In genomic region chr10:14926061-14926470, GRCh38 we compare ENCODE assay signal across 19 cellular contexts. TPM values are rescaled to one million over a fixed set of nuclear protein-coding genes. Genes with fewer than 3 reads are reported as not detected.
DNase-seq lines count a peak whose midpoint lies in the region; ATAC-seq and TF ChIP-seq lines count a peak whose summit lies in the region.
"Had no signal": no experiment of that assay in that cellular context is flagged by ENCODE, and none has a peak within 500 bp of the region (broad histone marks: within the 10 kb centered on the region; RNA-seq: fewer than 3 reads in every experiment).

No MANE protein-coding gene starts in this region.

- DNase-seq in MM.1S (peak; percentile 80), right lobe of liver (no peak), prostate gland (ENCODE audit: low spot score) (no peak), KBM-7 (no peak), SHP77 treated with DMSO at 0.1 percent for 48 hours (lab: John Stamatoyannopoulos, UW) (no peak), mucosa of gallbladder (ENCODE audit: low spot score) (no peak)
- DNase-seq: activated CD4-positive, alpha-beta memory T cell treated with anti-CD3 and anti-CD28 coated beads for 36 hours; amygdala; heart right ventricle; kidney glomerular epithelial cell; NK-92 treated with Interleukin-12 subunit alpha and Interleukin-12 subunit beta, amount 100 ng/mL, for 24 hours; SHP77 had no signal

- H3K9me2 ChIP-seq in MM.1S (replicated peaks; ENCODE audit: insufficient read depth, low read length), result no peaks in the 10 kb centered on the region

- H3F3A ChIP-seq in MM.1S (ENCODE audit: insufficient read depth, low read length), result peaks cover 25% of the 10 kb centered on the region

- no peak overlapping the region for H3K4me3 ChIP-seq in MM.1S (ENCODE audit: low read length)
- H3K4me3 ChIP-seq in right lobe of liver, result no peak overlapping the region
- H3K4me3 ChIP-seq in prostate gland, result no peak overlapping the region
- H3K4me3 ChIP-seq: coronary artery, esophagus muscularis mucosa, heart right ventricle, thoracic aorta had no signal

- ATAC-seq in GM18511 (IDR thresholded peaks at IDR 0.05; ENCODE audit: unreplicated experiment) (peak; percentile 20), GM21723 (IDR thresholded peaks at IDR 0.05; ENCODE audit: unreplicated experiment) (peak; percentile 17), right lobe of liver (peak; percentile 50 to 85 (median 75))
- ATAC-seq: HCT116, heart right ventricle had no signal

- no peak overlapping the region for H2AFZ ChIP-seq in MM.1S (ENCODE audit: low read length)
- H2AFZ ChIP-seq: parathyroid adenoma had no signal

- peak overlapping the region; percentile 25; the same call in 1 of the 2 replicates for H3K4me2 ChIP-seq in MM.1S (ENCODE audit: low read depth, low read length)

- intact Hi-C loops in right lobe of liver (cut with DNase I) (no loop called here), prostate gland (cut with DNase I) (no loop called here)

- no peaks in the 10 kb centered on the region for H4K20me1 ChIP-seq in MM.1S (ENCODE audit: insufficient read depth, low read length)

- H3K9me3 ChIP-seq in MM.1S (replicated peaks; ENCODE audit: insufficient read depth, low read length), result no peaks in the 10 kb centered on the region
- H3K9me3 ChIP-seq in right lobe of liver, result no peaks in the 10 kb centered on the region
- H3K9me3 ChIP-seq in prostate gland, result no peaks in the 10 kb centered on the region
- H3K9me3 ChIP-seq: esophagus muscularis mucosa, heart right ventricle, thoracic aorta had no signal

- in situ Hi-C loops in KBM-7 (cut with MboI; ENCODE audit: low pct_unique_long_range_greater_than_20kb, low sequenced_read_pairs), result no loop called here

- peaks cover 51% of the 10 kb centered on the region for H3K79me2 ChIP-seq in MM.1S (ENCODE audit: low read length)
- H3K79me2 ChIP-seq: parathyroid adenoma had no signal

- TF ChIP-seq POLR2A in right lobe of liver (IDR thresholded peaks at IDR 0.05) (no peak), prostate gland (IDR thresholded peaks at IDR 0.05) (no peak)

- H3K27ac ChIP-seq in MM.1S (ENCODE audit: low read length) (peak overlapping the region; percentile 93), right lobe of liver (no peak overlapping the region), prostate gland (no peak overlapping the region)
- H3K27ac ChIP-seq: coronary artery, esophagus muscularis mucosa, heart right ventricle, parathyroid adenoma, thoracic aorta had no signal

- no peaks in the 10 kb centered on the region for H3K27me3 ChIP-seq in MM.1S (replicated peaks; ENCODE audit: insufficient read depth, low read length)
- H3K27me3 ChIP-seq in right lobe of liver, result no peaks in the 10 kb centered on the region
- H3K27me3 ChIP-seq in prostate gland (replicated peaks; ENCODE audit: insufficient read depth), result no peaks in the 10 kb centered on the region
- H3K27me3 ChIP-seq: esophagus muscularis mucosa, heart right ventricle had no signal

- no peak for TF ChIP-seq CTCF in MM.1S (IDR thresholded peaks at IDR 0.05; ENCODE audit: low read length)
- TF ChIP-seq CTCF in right lobe of liver (IDR thresholded peaks at IDR 0.05), result no peak
- no peak for TF ChIP-seq CTCF in prostate gland (IDR thresholded peaks at IDR 0.05)

- H3K36me3 ChIP-seq in MM.1S (replicated peaks; ENCODE audit: insufficient read depth, low read length) (peaks cover 20% of the 10 kb centered on the region), right lobe of liver (peaks cover 0 to 5% (median 0%) of the 10 kb centered on the region in 4 donors), prostate gland (peaks cover 0 to 8% of the 10 kb centered on the region in 2 donors)

- H3K9ac ChIP-seq in MM.1S (ENCODE audit: low read length), result peak overlapping the region; percentile 36
- H3K9ac ChIP-seq: parathyroid adenoma had no signal

- H3K4me1 ChIP-seq in MM.1S (ENCODE audit: low read length) (peaks cover 25% of the 10 kb centered on the region), right lobe of liver (no peaks in the 10 kb centered on the region), prostate gland (replicated peaks) (no peaks in the 10 kb centered on the region)
- H3K4me1 ChIP-seq: esophagus muscularis mucosa, parathyroid adenoma had no signal

- WGBS in right lobe of liver (ENCODE audit: insufficient coverage, low coverage, low lambda C conversion rate, missing lambda C conversion rate), result 53% methylated on average over 7 of the region's 8 CpGs
- 91% methylated on average over 8 of the region's 8 CpGs for WGBS in prostate gland

RNA-seq across cellular contexts. Expression of gene DCLRE1C, which starts 27.8 kb away (rescaled TPM):
- 1 to 10 TPM; 1.7 to 5.0 (median 3.0) TPM for total RNA-seq in right lobe of liver
- 10 to 100 TPM; 11.5 to 20.8 TPM for total RNA-seq in prostate gland
- 12.0 TPM for total RNA-seq in mucosa of gallbladder

RNA-seq across cellular contexts. Expression of gene MEIG1, which starts 33.1 kb away (rescaled TPM):
- total RNA-seq in right lobe of liver, result under 1 TPM in 1 of 6 experiments, not detected in 5; 0.51 TPM
- 1 to 10 TPM in 1 of 2 donors, not detected in 1; 1.7 TPM for total RNA-seq in prostate gland
- total RNA-seq in mucosa of gallbladder, result not detected
- total RNA-seq: esophagus muscularis mucosa, thoracic aorta had no signal

RNA-seq across cellular contexts. Expression of gene SUV39H2, which starts 47.4 kb away (rescaled TPM):
- total RNA-seq in right lobe of liver, result 1 to 10 TPM; 2.8 to 6.0 (median 4.1) TPM
- 10 to 100 TPM; 13.2 to 15.3 TPM for total RNA-seq in prostate gland
- 5.9 TPM for total RNA-seq in mucosa of gallbladder

Comparison
In these comparisons a context has a peak if more than half of its experiments do, and no peak if none do; other contexts are left out.
1. ATAC-seq: peak in every context shown above with its lines; median percentile 75 in right lobe of liver; 20 in GM18511; 17 in GM21723.